In genomic region chr13:50991624-50992610, GRCh38 we compare ENCODE assay signal across 9 cellular contexts.
A peak's percentile ranks its signal among the peaks of the same experiment; 100 is the strongest.
DNase-seq lines count a peak whose midpoint lies in the region; ATAC-seq and TF ChIP-seq lines count a peak whose summit lies in the region.
"Had no signal": no experiment of that assay in that cellular context is flagged by ENCODE, and none has a peak within 500 bp of the region (broad histone marks: within the 10 kb centered on the region; RNA-seq: fewer than 3 reads in every experiment).

No MANE protein-coding gene starts in this region.

- H3K36me3 ChIP-seq in gastrocnemius medialis, result no peaks in the 10 kb centered on the region

- H3K4me1 Mint-ChIP-seq in CD14-positive monocyte (peaks cover 26% of the 10 kb centered on the region), mesothelial cell of epicardium (peaks cover 61% of the 10 kb centered on the region)
- peaks cover 18% of the 10 kb centered on the region for H3K4me1 Mint-ChIP-seq in activated CD4-positive, alpha-beta memory T cell treated with anti-CD3 and anti-CD28 coated beads for 36 hours (ENCODE audit: low read depth)

- H3K4me3 ChIP-seq in gastrocnemius medialis, result no peak overlapping the region
- H3K4me3 ChIP-seq: lung had no signal

- in situ Hi-C loops in gastrocnemius medialis (cut with MboI; ENCODE audit: low sequenced_read_pairs in 4 of 4), result loop anchor here in 1 of 4 donors (10.0 kb wide), 1 partner anchor 73 kb away; no protein-coding TSS in a partner anchor

- H3K4me1 ChIP-seq in gastrocnemius medialis, result peaks cover 3 to 26% of the 10 kb centered on the region in 2 donors

- DNase-seq in CD14-positive monocyte (ENCODE audit: low spot score), result no peak
- DNase-seq in activated CD4-positive, alpha-beta memory T cell treated with anti-CD3 and anti-CD28 coated beads for 36 hours, result peak; percentile 22
- peak; percentile 48 for DNase-seq in posterior vena cava (ENCODE audit: low spot score)
- DNase-seq in mesothelial cell of epicardium (ENCODE audit: low spot score in 2 of 2, unreplicated experiment in 2 of 2), result no peak
- no peak for DNase-seq in AG08396 (ENCODE audit: low spot score)
- DNase-seq in gastrocnemius medialis, result no peak

- peak overlapping the region in 2 of 4 donors; percentile 14 to 28 for H3K27ac ChIP-seq in gastrocnemius medialis

- H3K27me3 ChIP-seq in gastrocnemius medialis, result peaks cover 0 to 3% (median 0%) of the 10 kb centered on the region in 3 donors

- intact Hi-C loops in CD14-positive monocyte (cut with micrococcal nuclease) (no loop called here), posterior vena cava (cut with DNase I) (loop anchor here in 1 of 2 donors (1.0 kb wide), 1 partner anchor 21 kb away; no protein-coding TSS in a partner anchor), gastrocnemius medialis (cut with DNase I; ENCODE audit: low total_unique reads) (no loop called here)
- intact Hi-C loops in activated CD4-positive, alpha-beta memory T cell treated with anti-CD3 and anti-CD28 coated beads for 36 hours (cut with micrococcal nuclease), result no loop called here

- CTCF ChIA-PET in activated CD4-positive, alpha-beta memory T cell treated with anti-CD3 and anti-CD28 coated beads for 36 hours (lab: Charles Lee), result interaction anchor here (0.9 kb wide), 1 partner anchor 1056 kb away, joined by 3 read pairs; the partner anchor contains the start of gene SPRYD7

- peaks cover 2 to 7% (median 2%) of the 10 kb centered on the region in 3 donors for H3K27me3 Mint-ChIP-seq in CD14-positive monocyte (ENCODE audit: low read depth in 3 of 3)
- H3K27me3 Mint-ChIP-seq in activated CD4-positive, alpha-beta memory T cell treated with anti-CD3 and anti-CD28 coated beads for 36 hours, result no peaks in the 10 kb centered on the region
- peaks cover 4% of the 10 kb centered on the region for H3K27me3 Mint-ChIP-seq in mesothelial cell of epicardium (ENCODE audit: low read depth)

- no peak for TF ChIP-seq CTCF in CD14-positive monocyte (IDR thresholded peaks at IDR 0.05)
- no peak for TF ChIP-seq CTCF in mesothelial cell of epicardium (IDR thresholded peaks at IDR 0.05; ENCODE audit: unreplicated experiment)
- TF ChIP-seq CTCF in gastrocnemius medialis (IDR thresholded peaks at IDR 0.05 in 4 of 5, conservative IDR thresholded peaks at IDR 0.05 in 1 of 5), result no peak

- H3K27ac Mint-ChIP-seq in CD14-positive monocyte, result peak overlapping the region in 5 of 7 donors; percentile 51 to 88 (median 77)
- H3K27ac Mint-ChIP-seq in activated CD4-positive, alpha-beta memory T cell treated with anti-CD3 and anti-CD28 coated beads for 36 hours, result no peak overlapping the region
- H3K27ac Mint-ChIP-seq in mesothelial cell of epicardium, result no peak overlapping the region

- H3K36me3 Mint-ChIP-seq in CD14-positive monocyte, result no peaks in the 10 kb centered on the region
- peaks cover 2% of the 10 kb centered on the region for H3K36me3 Mint-ChIP-seq in activated CD4-positive, alpha-beta memory T cell treated with anti-CD3 and anti-CD28 coated beads for 36 hours
- peaks cover 3% of the 10 kb centered on the region for H3K36me3 Mint-ChIP-seq in mesothelial cell of epicardium

- ATAC-seq in GM19025 (IDR thresholded peaks at IDR 0.05; ENCODE audit: low read depth, unreplicated experiment) (peak; percentile 84), HG03135 (IDR thresholded peaks at IDR 0.05; ENCODE audit: unreplicated experiment) (peak; percentile 85), gastrocnemius medialis (no peak)

- H3K9me3 ChIP-seq in gastrocnemius medialis, result no peaks in the 10 kb centered on the region

- no peak for TF ChIP-seq POLR2A in gastrocnemius medialis (IDR thresholded peaks at IDR 0.05)

- POLR2A ChIA-PET in activated CD4-positive, alpha-beta memory T cell treated with anti-CD3 and anti-CD28 coated beads for 36 hours (lab: Charles Lee), result no interaction called here

- H3K9me3 Mint-ChIP-seq in CD14-positive monocyte (peaks cover 0 to 3% (median 0%) of the 10 kb centered on the region in 7 donors), mesothelial cell of epicardium (peaks cover 5% of the 10 kb centered on the region)
- peaks cover 3% of the 10 kb centered on the region for H3K9me3 Mint-ChIP-seq in activated CD4-positive, alpha-beta memory T cell treated with anti-CD3 and anti-CD28 coated beads for 36 hours

- H3K4me3 Mint-ChIP-seq in CD14-positive monocyte (peak overlapping the region; percentile 38 to 78), mesothelial cell of epicardium (no peak overlapping the region)
- no peak overlapping the region for H3K4me3 Mint-ChIP-seq in activated CD4-positive, alpha-beta memory T cell treated with anti-CD3 and anti-CD28 coated beads for 36 hours

Comparison
In these comparisons a context has a peak if more than half of its experiments do, and no peak if none do; other contexts are left out.
1. DNase-seq: peak in activated CD4-positive, alpha-beta memory T cell treated with anti-CD3 and anti-CD28 coated beads for 36 hours (single experiment) and posterior vena cava (single experiment); none in CD14-positive monocyte (single experiment), mesothelial cell of epicardium (0 of 2), AG08396 (single experiment) and gastrocnemius medialis (0 of 2).
2. H3K27ac Mint-ChIP-seq: peak in CD14-positive monocyte (5 of 7); none in activated CD4-positive, alpha-beta memory T cell treated with anti-CD3 and anti-CD28 coated beads for 36 hours (single experiment) and mesothelial cell of epicardium (single experiment).
3. H3K4me3 Mint-ChIP-seq: peak in CD14-positive monocyte (2 of 2); none in activated CD4-positive, alpha-beta memory T cell treated with anti-CD3 and anti-CD28 coated beads for 36 hours (single experiment) and mesothelial cell of epicardium (single experiment).
4. ATAC-seq: peak in GM19025 (single experiment) and HG03135 (single experiment); none in gastrocnemius medialis (0 of 2).